ENCODE assay signal across 7 cellular contexts in genomic region chr16:29604641-29605549, GRCh38. TPM values are rescaled to one million over a fixed set of nuclear protein-coding genes. Genes with fewer than 3 reads are reported as not detected.
DNase-seq lines count a peak whose midpoint lies in the region; FAIRE-seq and TF ChIP-seq lines count a peak whose summit lies in the region.
"Not testable (repeated sequence)": the region's sequence is repeated elsewhere in the genome, so short reads cannot be mapped to it uniquely, and the experiment has no call there.

No MANE protein-coding gene starts in this region.

- not testable (repeated sequence) for TF ChIP-seq RAD21 in Ishikawa (IDR thresholded peaks at IDR 0.05; ENCODE audit: low read depth)

- H3F3A ChIP-seq in SU-DHL-6 (ENCODE audit: insufficient read depth) = peaks cover 17% of the 10 kb centered on the region

- not testable (repeated sequence) for H3K9ac ChIP-seq in SU-DHL-6 (ENCODE audit: low read length)

- not testable (repeated sequence) for H3K27me3 ChIP-seq in SU-DHL-6 (ENCODE audit: low read length)

- H3K9me3 ChIP-seq in SU-DHL-6 (ENCODE audit: insufficient read depth, low read length) = not testable (repeated sequence)

- not testable (repeated sequence) for H3K4me2 ChIP-seq in SU-DHL-6 (ENCODE audit: low read depth, low read length, poor library complexity, severe bottlenecking)

- TF ChIP-seq CTCF in D721Med (IDR thresholded peaks at IDR 0.05; ENCODE audit: insufficient read depth, missing control alignments); SU-DHL-6 (IDR thresholded peaks at IDR 0.05; ENCODE audit: insufficient read depth, low read length, poor library complexity, severe bottlenecking); epithelial cell of esophagus (IDR thresholded peaks at IDR 0.05; ENCODE audit: insufficient read depth, low read depth, low read length, missing control alignments); progenitor cell of endocrine pancreas (IDR thresholded peaks at IDR 0.05; ENCODE audit: unreplicated experiment): not testable (repeated sequence)

- peak overlapping the region; percentile 30 for H3K4me3 Mint-ChIP-seq in activated naive CD4-positive, alpha-beta T cell treated with anti-CD3 and anti-CD28 coated beads, Interleukin-2, amount 50 U/mL, for 24 hours
- H3K4me3 Mint-ChIP-seq in immature natural killer cell; progenitor cell of endocrine pancreas (ENCODE audit: low read depth): not testable (repeated sequence)

- H3K27me3 Mint-ChIP-seq in activated naive CD4-positive, alpha-beta T cell treated with anti-CD3 and anti-CD28 coated beads, Interleukin-2, amount 50 U/mL, for 24 hours; progenitor cell of endocrine pancreas: not testable (repeated sequence)
- peaks cover 12 to 21% (median 20%) of the 10 kb centered on the region in 3 donors for H3K27me3 Mint-ChIP-seq in immature natural killer cell (ENCODE audit: low read depth in 3 of 3)

- H3K79me2 ChIP-seq in SU-DHL-6 (ENCODE audit: insufficient read depth, low read length) = peaks cover 85% of the 10 kb centered on the region

- not testable (repeated sequence) for H3K36me3 ChIP-seq in SU-DHL-6 (ENCODE audit: low read length)

- not testable (repeated sequence) for H3K9me2 ChIP-seq in SU-DHL-6 (replicated peaks; ENCODE audit: insufficient read depth, low read length)

- DNase-seq in D721Med (ENCODE audit: insufficient read length, low spot score) = peak; percentile 26
- peak; percentile 61 for DNase-seq in epithelial cell of esophagus (ENCODE audit: low read depth)
- DNase-seq in immature natural killer cell; progenitor cell of endocrine pancreas (ENCODE audit: low spot score, unreplicated experiment): not testable (repeated sequence)

- peak overlapping the region; percentile 40; the same call in 1 of the 2 replicates for H3K27ac ChIP-seq in SU-DHL-6 (ENCODE audit: low read depth, low read length)

- H3K4me3 ChIP-seq in SU-DHL-6 (ENCODE audit: insufficient read depth, low read length, poor library complexity, severe bottlenecking); epithelial cell of esophagus (ENCODE audit: low read length): not testable (repeated sequence)

- peak overlapping the region; percentile 65 for H3K27ac Mint-ChIP-seq in activated naive CD4-positive, alpha-beta T cell treated with anti-CD3 and anti-CD28 coated beads, Interleukin-2, amount 50 U/mL, for 24 hours
- peak overlapping the region in 4 of 6 donors; percentile 1 to 65 (median 14) for H3K27ac Mint-ChIP-seq in immature natural killer cell
- H3K27ac Mint-ChIP-seq in progenitor cell of endocrine pancreas = peak overlapping the region; percentile 86

- not testable (repeated sequence) for H4K20me1 ChIP-seq in SU-DHL-6 (ENCODE audit: low read depth, low read length)

- peak; percentile 91 for TF ChIP-seq EP300 in Ishikawa (IDR thresholded peaks at IDR 0.05; ENCODE audit: borderline replicate concordance)

- not testable (repeated sequence) for FAIRE-seq in D721Med (lab: Jason Lieb, UNC)

- H3K4me1 Mint-ChIP-seq in activated naive CD4-positive, alpha-beta T cell treated with anti-CD3 and anti-CD28 coated beads, Interleukin-2, amount 50 U/mL, for 24 hours = peaks cover 48% of the 10 kb centered on the region
- H3K4me1 Mint-ChIP-seq in immature natural killer cell (peaks cover 29 to 31% of the 10 kb centered on the region in 2 donors), progenitor cell of endocrine pancreas (ENCODE audit: low read depth) (peaks cover 23% of the 10 kb centered on the region)

- not testable (repeated sequence) for H2AFZ ChIP-seq in SU-DHL-6 (ENCODE audit: low read depth, low read length, severe bottlenecking)

- not testable (repeated sequence) for H3K36me3 Mint-ChIP-seq in activated naive CD4-positive, alpha-beta T cell treated with anti-CD3 and anti-CD28 coated beads, Interleukin-2, amount 50 U/mL, for 24 hours; immature natural killer cell; progenitor cell of endocrine pancreas (ENCODE audit: insufficient read depth)

- not testable (repeated sequence) for H3K9me3 Mint-ChIP-seq in activated naive CD4-positive, alpha-beta T cell treated with anti-CD3 and anti-CD28 coated beads, Interleukin-2, amount 50 U/mL, for 24 hours; immature natural killer cell; progenitor cell of endocrine pancreas (ENCODE audit: low read depth)

TF ChIP-seq in Ishikawa, 13 proteins besides CTCF, POLR2A, EP300 and RAD21:
- TF ChIP-seq MAX (IDR thresholded peaks at IDR 0.05) (0 out of 2 replicates have a peak, but pooled peaks have one; percentile 23), NFIC (IDR thresholded peaks at IDR 0.05) (peak; percentile 69), ZBTB7A (IDR thresholded peaks at IDR 0.05; ENCODE audit: low read depth) (peak; percentile 75), FOXM1 (IDR thresholded peaks at IDR 0.05; ENCODE audit: borderline replicate concordance, low read depth) (peak; percentile 45; the same call in 1 of the 2 replicates), TCF12 (IDR thresholded peaks at IDR 0.05; ENCODE audit: low read depth) (peak; percentile 91), TEAD4 (IDR thresholded peaks at IDR 0.05) (peak; percentile 78), YY1 (IDR thresholded peaks at IDR 0.05; ENCODE audit: low read depth) (0 out of 2 replicates have a peak, but pooled peaks have one; percentile 31)
TF ChIP-seq in Ishikawa: peak in this region for 7; not testable (repeated sequence) for 6.

RNA-seq across cellular contexts. Expression of gene SPN, which starts 58.2 kb away (rescaled TPM):
- polyA plus RNA-seq in immature natural killer cell = 100 to 1,000 TPM; 231 to 632 (median 323) TPM
- 0.19 and 0.20 TPM in 2 replicates for total RNA-seq in progenitor cell of endocrine pancreas

Comparison
In these comparisons a context has a peak if more than half of its experiments do, and no peak if none do; other contexts are left out.
1. H3K27ac Mint-ChIP-seq: peak in every context shown above with its lines; median percentile 86 in progenitor cell of endocrine pancreas; 65 in activated naive CD4-positive, alpha-beta T cell treated with anti-CD3 and anti-CD28 coated beads, Interleukin-2, amount 50 U/mL, for 24 hours; 14 in immature natural killer cell.